Comparison of ENCODE assay signal across 9 cellular contexts in genomic region chr2:170177950-170178781, GRCh38. TPM values are rescaled to one million over a fixed set of nuclear protein-coding genes. Genes with fewer than 3 reads are reported as not detected.
A peak's percentile ranks its signal among the peaks of the same experiment; 100 is the strongest.
DNase-seq lines count a peak whose midpoint lies in the region; ATAC-seq and TF ChIP-seq lines count a peak whose summit lies in the region.
"Had no signal": no experiment of that assay in that cellular context is flagged by ENCODE, and none has a peak within 500 bp of the region (broad histone marks: within the 10 kb centered on the region; RNA-seq: fewer than 3 reads in every experiment).

TSS of gene MYO3B (plus strand) at chr2:170178147. CDS start at chr2:170178288, 141 bp downstream.

- no peak for TF ChIP-seq CTCF in Calu3 (IDR thresholded peaks at IDR 0.05; ENCODE audit: unreplicated experiment)
- no peak for TF ChIP-seq CTCF in BE2C (IDR thresholded peaks at IDR 0.05; ENCODE audit: low read depth, low read length)

- no peak for DNase-seq in Calu3
- peak; percentile 81 for DNase-seq in GM23248
- peak; percentile 32 for DNase-seq in RPMI7951 (ENCODE audit: low read depth)
- DNase-seq in immature natural killer cell: peak in 2 of 3 donors; percentile 3 to 30
- no peak for DNase-seq in BE2C
- no peak for DNase-seq in OCI-M2 (lab: John Stamatoyannopoulos, UW; ENCODE audit: unreplicated experiment)
- no peak for DNase-seq in NCI-H1092 (lab: John Stamatoyannopoulos, UW)
- DNase-seq in left lobe of liver (ENCODE audit: low spot score): no peak

- H3K4me2 ChIP-seq in GM23248 (ENCODE audit: unreplicated experiment): peak within 1 kb of the TSS; percentile 27

- H3K4me1 Mint-ChIP-seq in Calu3 (ENCODE audit: low read depth, unreplicated experiment): peaks cover 51% of the 10 kb centered on the region
- peaks cover 5 to 8% of the 10 kb centered on the region in 2 donors for H3K4me1 Mint-ChIP-seq in immature natural killer cell

- H3K36me3 ChIP-seq in GM23248 (ENCODE audit: low read depth) (no peaks in the 10 kb centered on the region), BE2C (no peaks in the 10 kb centered on the region)

- in situ Hi-C loops in GM23248 (cut with MboI): no loop called here

- CTCF ChIA-PET in Calu3 (lab: Charles Lee): interaction anchor here (0.6 to 0.9 kb wide), 3 partner anchors 16 to 1072 kb away, joined by 4 to 8 read pairs (median 5); no protein-coding TSS in a partner anchor

- peak within 1 kb of the TSS; percentile 56 for H3K27ac Mint-ChIP-seq in Calu3 (ENCODE audit: unreplicated experiment)
- peak within 1 kb of the TSS in 2 of 6 donors; percentile 25 to 33 for H3K27ac Mint-ChIP-seq in immature natural killer cell

- H3K9me3 Mint-ChIP-seq in Calu3 (ENCODE audit: low read depth, unreplicated experiment) (no peaks in the 10 kb centered on the region), immature natural killer cell (peaks cover 0 to 7% (median 0%) of the 10 kb centered on the region in 6 donors)

- H3K4me3 ChIP-seq in GM23248: no peak within 1 kb of the TSS
- no peak within 1 kb of the TSS for H3K4me3 ChIP-seq in BE2C (ENCODE audit: low read depth, low read length)
- H3K4me3 ChIP-seq: lung had no signal

- no peak within 1 kb of the TSS for H3K9ac ChIP-seq in GM23248

- no peaks in the 10 kb centered on the region for H3K9me2 ChIP-seq in GM23248 (ENCODE audit: insufficient read depth)

- H3K4me1 ChIP-seq in GM23248 (ENCODE audit: insufficient read depth) (peaks cover 15% of the 10 kb centered on the region), BE2C (peaks cover 10% of the 10 kb centered on the region)

- H3K27ac ChIP-seq in GM23248: peak within 1 kb of the TSS; percentile 11

- BruUV-seq in Calu3 (replicated peaks; lab: Mats Ljungman, UMichigan): no TSS peak

- 0 out of 2 replicates have a peak within 1 kb of the TSS, but pooled peaks have one; percentile 2 for H2AFZ ChIP-seq in GM23248

- peaks cover 17% of the 10 kb centered on the region for H3F3A ChIP-seq in GM23248 (ENCODE audit: insufficient read depth)

- WGBS in GM23248 (ENCODE audit: low coverage in 1 of 2, low lambda C conversion rate in 2 of 2, missing lambda C conversion rate in 2 of 2), 2 experiments: 14 to 18% methylated on average over 3 of the region's 3 CpGs

- no peak within 1 kb of the TSS for H3K4me3 Mint-ChIP-seq in Calu3 (ENCODE audit: low read depth, unreplicated experiment)
- peak within 1 kb of the TSS in 1 of 5 donors; percentile 27 for H3K4me3 Mint-ChIP-seq in immature natural killer cell

- no peak for ATAC-seq in left lobe of liver

- intact Hi-C loops in Calu3 (cut with micrococcal nuclease; ENCODE audit: unreplicated experiment): loop anchor here (2.0 kb wide), 1 partner anchor 55 kb away; no protein-coding TSS in a partner anchor

- H3K79me2 ChIP-seq in GM23248 (ENCODE audit: insufficient read depth): no peaks in the 10 kb centered on the region

- H3K9me3 ChIP-seq in GM23248 (ENCODE audit: low read depth): no peaks in the 10 kb centered on the region
- no peaks in the 10 kb centered on the region for H3K9me3 ChIP-seq in BE2C

- no peaks in the 10 kb centered on the region for H3K27me3 Mint-ChIP-seq in Calu3 (ENCODE audit: unreplicated experiment)
- no peaks in the 10 kb centered on the region for H3K27me3 Mint-ChIP-seq in immature natural killer cell (ENCODE audit: low read depth in 3 of 3)

- H3K36me3 Mint-ChIP-seq in Calu3 (ENCODE audit: insufficient read depth, unreplicated experiment): no peaks in the 10 kb centered on the region
- H3K36me3 Mint-ChIP-seq in immature natural killer cell: peaks cover 0 to 4% (median 0%) of the 10 kb centered on the region in 3 donors

- H3K27me3 ChIP-seq in GM23248 (replicated peaks; ENCODE audit: insufficient read depth) (no peaks in the 10 kb centered on the region), BE2C (no peaks in the 10 kb centered on the region)

- no peaks in the 10 kb centered on the region for H4K20me1 ChIP-seq in GM23248 (ENCODE audit: insufficient read depth)

RNA-seq across cellular contexts. Expression of gene MYO3B, which starts in this region (rescaled TPM):
- total RNA-seq in Calu3 (2022): 5.0 and 7.1 TPM in 2 replicates
- total RNA-seq in GM23248 (2014; rRNA removed; shearing (Covaris generic)): 0.11 TPM in 1 of 2 replicates, not detected in the other
- polyA plus RNA-seq in GM23248 (2016; fragmentation: Nextera tagmentation; extraction: Ambion mirVana): not detected in 2 replicates
- total RNA-seq in RPMI7951 (2014; rRNA removed; shearing (Covaris generic)): 0.12 TPM in 1 of 2 replicates, not detected in the other
- polyA plus RNA-seq in immature natural killer cell: not detected
- not detected for polyA plus RNA-seq in BE2C (2012; ENCODE audit: insufficient read depth, insufficient read length, low read depth)
- total RNA-seq in left lobe of liver: not detected

Comparison
In these comparisons a context has a peak if more than half of its experiments do, and no peak if none do; other contexts are left out.
1. Peak in DNase-seq, H3K27ac ChIP-seq and H3K4me2 ChIP-seq in GM23248; RNA of the gene not detected or under 1 TPM.
2. Peak in DNase-seq in RPMI7951; RNA of the gene not detected or under 1 TPM.
3. Peak in DNase-seq in immature natural killer cell; RNA of the gene not detected or under 1 TPM.